8 cellular contexts compared by ENCODE assay signal in genomic region chr7:115642194-115642593, GRCh38.
"Had no signal": no experiment of that assay in that cellular context is flagged by ENCODE, and none has a peak within 500 bp of the region (broad histone marks: within the 10 kb centered on the region; RNA-seq: fewer than 3 reads in every experiment).

No MANE protein-coding gene starts in this region.

- H3K4me3 ChIP-seq: GM23338 had no signal

- DNase-seq: H9, HCEC 1CT, HFFc6 had no signal

- H3K27ac ChIP-seq: HL-60 had no signal

- ATAC-seq: GM23338, HepG2 had no signal

- FAIRE-seq: H1, H54, HepG2 had no signal
